Comparison of ENCODE assay signal across 1 cellular context in genomic region chrX:776529-777230, GRCh38.
TF ChIP-seq lines count a peak whose summit lies in the region.

No MANE protein-coding gene starts in this region.

TF ChIP-seq in HCT116, 20 proteins besides CTCF, POLR2A, EP300 and RAD21 (continued from another document):
- no peak for TF ChIP-seq REST (IDR thresholded peaks at IDR 0.05; ENCODE audit: low read depth)
- TF ChIP-seq SIN3A (IDR thresholded peaks at IDR 0.05; ENCODE audit: low read depth): no peak; the same call in 1 of the 2 replicates
- peak; percentile 91; the same call in 1 of the 2 replicates for TF ChIP-seq CBX3 (IDR thresholded peaks at IDR 0.05; ENCODE audit: low read depth)
- TF ChIP-seq EZH2 (IDR thresholded peaks at IDR 0.05): no peak
- no peak for TF ChIP-seq ELF1 (IDR thresholded peaks at IDR 0.05; ENCODE audit: borderline replicate concordance, low read depth)
- no peak for TF ChIP-seq ATF3 (IDR thresholded peaks at IDR 0.05)
- TF ChIP-seq FOSL1 (IDR thresholded peaks at IDR 0.05; ENCODE audit: low read depth): peak; percentile 93
